Comparison of ENCODE assay signal across 8 cellular contexts in genomic region chr3:42497009-42497731, GRCh38. TPM values are rescaled to one million over a fixed set of nuclear protein-coding genes. Genes with fewer than 3 reads are reported as not detected.
A peak's percentile ranks its signal among the peaks of the same experiment; 100 is the strongest.
DNase-seq lines count a peak whose midpoint lies in the region; ATAC-seq lines count a peak whose summit lies in the region.

No MANE protein-coding gene starts in this region.

- H3K27me3 ChIP-seq in NT2/D1 (ENCODE audit: insufficient read depth, insufficient read length), result peaks cover 40% of the 10 kb centered on the region
- H3K27me3 ChIP-seq in trophoblast cell (ENCODE audit: insufficient read depth, low read length), result peaks cover 5% of the 10 kb centered on the region

- peak overlapping the region; percentile 20 for H3K14ac ChIP-seq in trophoblast cell (ENCODE audit: low read length)

- H3K23ac ChIP-seq in trophoblast cell (ENCODE audit: low read length), result no peak overlapping the region

- WGBS in trophoblast cell (ENCODE audit: extremely low coverage, insufficient coverage, insufficient read length), result no CpG with 5 or more reads among the region's 13 CpGs

- H4K12ac ChIP-seq in trophoblast cell (ENCODE audit: low read depth, low read length), result no peak overlapping the region

- H3K9ac ChIP-seq in NT2/D1 (ENCODE audit: insufficient read length, low read depth) (no peak overlapping the region), trophoblast cell (ENCODE audit: low read length) (no peak overlapping the region)

- H3K4me1 ChIP-seq in NT2/D1 (ENCODE audit: insufficient read depth, insufficient read length), result peaks cover 13% of the 10 kb centered on the region
- peaks cover 16 to 17% of the 10 kb centered on the region in 2 experiments for H3K4me1 ChIP-seq in trophoblast cell (ENCODE audit: control insufficient read depth in 1 of 2, insufficient read depth in 2 of 2, low read length in 2 of 2)

- no peak overlapping the region for H2AFZ ChIP-seq in trophoblast cell (ENCODE audit: insufficient read depth, low read length, poor library complexity)

- H3K79me1 ChIP-seq in trophoblast cell (ENCODE audit: low read length), result peaks cover 6% of the 10 kb centered on the region

- H4K91ac ChIP-seq in trophoblast cell (ENCODE audit: low read depth, low read length), result peak overlapping the region; percentile 20

- ATAC-seq in HG03571 (IDR thresholded peaks at IDR 0.05; ENCODE audit: unreplicated experiment), result no peak
- ATAC-seq in GM21515 (IDR thresholded peaks at IDR 0.05; ENCODE audit: unreplicated experiment), result no peak

- no peak overlapping the region for H3K18ac ChIP-seq in trophoblast cell (ENCODE audit: low read length)

- H3K9me3 ChIP-seq in NT2/D1 (ENCODE audit: insufficient read depth, low read length), result no peaks in the 10 kb centered on the region
- no peaks in the 10 kb centered on the region for H3K9me3 ChIP-seq in trophoblast cell (ENCODE audit: insufficient read depth, low read depth, low read length)

- H4K8ac ChIP-seq in trophoblast cell (ENCODE audit: low read depth, low read length), result no peak overlapping the region

- no peak overlapping the region for H3K4me2 ChIP-seq in trophoblast cell (ENCODE audit: low read length)

- H3K79me2 ChIP-seq in trophoblast cell (ENCODE audit: control insufficient read depth, insufficient read depth, low read length, poor library complexity), result no peaks in the 10 kb centered on the region

- no peak overlapping the region for H2BK5ac ChIP-seq in trophoblast cell (ENCODE audit: low read depth, low read length, poor library complexity)

- no peak overlapping the region for H3K4me3 ChIP-seq in NT2/D1 (ENCODE audit: insufficient read length, low read depth)
- no peak overlapping the region for H3K4me3 ChIP-seq in trophoblast cell (ENCODE audit: low read depth, low read length)

- peak overlapping the region; percentile 57 for H2BK120ac ChIP-seq in trophoblast cell (ENCODE audit: insufficient read depth, low read length, poor library complexity)

- H3K27ac ChIP-seq in trophoblast cell (ENCODE audit: low read depth, low read length), result peak overlapping the region; percentile 50

- H3K4ac ChIP-seq in trophoblast cell (ENCODE audit: low read depth, low read length), result no peak overlapping the region

- H2AK5ac ChIP-seq in trophoblast cell (ENCODE audit: low read length), result peak overlapping the region; percentile 1

- no peaks in the 10 kb centered on the region for H3K36me3 ChIP-seq in NT2/D1 (ENCODE audit: insufficient read depth, insufficient read length, low read length)
- H3K36me3 ChIP-seq in trophoblast cell (ENCODE audit: control insufficient read depth in 1 of 2, insufficient read depth in 2 of 2, low read length in 2 of 2), result no peaks in the 10 kb centered on the region

- peak overlapping the region; percentile 16 for H2BK12ac ChIP-seq in trophoblast cell (ENCODE audit: low read length)

- DNase-seq in GDM1 (lab: John Stamatoyannopoulos, UW) (peak; percentile 11), NT2/D1 (ENCODE audit: low read depth, low spot score) (peak; percentile 94), ecto neural progenitor cell (ENCODE audit: low spot score) (peak; percentile 53), trophoblast cell (peak in 1 of 2 donors; percentile 31), NCI-H82 treated with DMSO at 0.1 percent for 48 hours (lab: John Stamatoyannopoulos, UW; ENCODE audit: unreplicated experiment) (no peak), HCEC 1CT (no peak)

RNA-seq across cellular contexts. Expression of gene VIPR1, which starts 5.3 kb away (rescaled TPM):
- polyA plus RNA-seq in trophoblast cell (2013), result 8.1 and 8.8 TPM in 2 replicates

Comparison
In these comparisons a context has a peak if more than half of its experiments do, and no peak if none do; other contexts are left out.
1. DNase-seq: peak in GDM1 (single experiment), NT2/D1 (single experiment) and ecto neural progenitor cell (single experiment); none in NCI-H82 treated with DMSO at 0.1 percent for 48 hours (single experiment) and HCEC 1CT (single experiment).